Comparison of ENCODE assay signal across 23 cellular contexts in genomic region chr7:70836946-70837345, GRCh38.
DNase-seq lines count a peak whose midpoint lies in the region; ATAC-seq, FAIRE-seq and TF ChIP-seq lines count a peak whose summit lies in the region.
"Had no signal": no experiment of that assay in that cellular context is flagged by ENCODE, and none has a peak within 500 bp of the region (broad histone marks: within the 10 kb centered on the region; RNA-seq: fewer than 3 reads in every experiment).

No MANE protein-coding gene starts in this region.

- DNase-seq in GM23338 (ENCODE audit: low spot score) (no peak), H1 (ENCODE audit: low read depth in 1 of 2, low spot score in 2 of 2) (no peak), neuronal stem cell (ENCODE audit: low spot score) (no peak), OCI-LY7 (ENCODE audit: low spot score) (no peak)
- DNase-seq in stimulated activated naive CD4-positive, alpha-beta T cell treated with Interleukin-2 at 50 U/mL for 16 hours (lab: John Stamatoyannopoulos, UW), result no peak
- DNase-seq: 8988T; ACHN; AML-193; BE2C; C1 segment of cervical spinal cord; Calu3; CD4-positive, alpha-beta memory T cell; COR-L47; DMS53; DMS79 treated with DMSO at 0.1 percent for 48 hours; GF-D8; GOT3; H7 had no signal

- no peaks in the 10 kb centered on the region for H3F3A ChIP-seq in GM23338 (replicated peaks; ENCODE audit: low read depth)

- H2BK15ac ChIP-seq in H1 (ENCODE audit: low read length) (no peak overlapping the region), neuronal stem cell (ENCODE audit: low read length) (no peak overlapping the region)

- H2BK120ac ChIP-seq in H1 (replicated peaks; ENCODE audit: low read depth, low read length), result peak overlapping the region; percentile 85
- no peak overlapping the region for H2BK120ac ChIP-seq in neuronal stem cell (ENCODE audit: low read depth, low read length)

- peaks cover 28% of the 10 kb centered on the region for H3K36me3 Mint-ChIP-seq in GM23338 (ENCODE audit: low read depth)
- H3K36me3 Mint-ChIP-seq: CD4-positive, alpha-beta memory T cell had no signal

- peaks cover 4% of the 10 kb centered on the region for H3K36me3 ChIP-seq in GM23338 (ENCODE audit: insufficient read depth)
- peaks cover 0 to 10% (median 0%) of the 10 kb centered on the region in 4 experiments; a peak in 2 of 8 replicates for H3K36me3 ChIP-seq in H1 (ENCODE audit: control insufficient read depth in 2 of 4, insufficient read depth in 4 of 4, low read length in 3 of 4)
- H3K36me3 ChIP-seq in neuronal stem cell (replicated peaks in 1 of 2; ENCODE audit: control insufficient read depth in 2 of 2, insufficient read depth in 2 of 2, low read length in 2 of 2), result no peaks in the 10 kb centered on the region
- no peaks in the 10 kb centered on the region for H3K36me3 ChIP-seq in OCI-LY7 (ENCODE audit: insufficient read depth, low read length)
- H3K36me3 ChIP-seq: BE2C had no signal

- TF ChIP-seq CTCF in GM23338 (conservative IDR thresholded peaks at IDR 0.05; ENCODE audit: low read depth in 2 of 2) (no peak), H1 (IDR thresholded peaks at IDR 0.05; ENCODE audit: control extremely low read depth in 1 of 3, insufficient read depth in 1 of 3, low read depth in 1 of 3, low read length in 3 of 3) (no peak), OCI-LY7 (conservative IDR thresholded peaks at IDR 0.05; ENCODE audit: low read length) (no peak)

- H3K27ac ChIP-seq in GM23338 (ENCODE audit: low read depth), result 0 out of 2 replicates have a peak overlapping the region, but pooled peaks have one; percentile 1
- no peak overlapping the region for H3K27ac ChIP-seq in H1 (ENCODE audit: low read depth, low read length)
- H3K27ac ChIP-seq in neuronal stem cell (replicated peaks; ENCODE audit: low read length), result no peak overlapping the region
- H3K27ac ChIP-seq in OCI-LY7 (ENCODE audit: low read depth, low read length, poor library complexity, severe bottlenecking), result no peak overlapping the region
- H3K27ac ChIP-seq: A549 had no signal

- H3K14ac ChIP-seq in H1 (ENCODE audit: insufficient read length) (no peak overlapping the region), neuronal stem cell (ENCODE audit: low read length) (no peak overlapping the region)

- H3K4me2 ChIP-seq in GM23338 (no peak overlapping the region), H1 (ENCODE audit: insufficient read depth in 1 of 2, low read depth in 2 of 2, low read length in 2 of 2) (no peak overlapping the region), neuronal stem cell (ENCODE audit: insufficient read depth, low read length, poor library complexity, severe bottlenecking) (no peak overlapping the region), OCI-LY7 (ENCODE audit: low read length) (no peak overlapping the region)
- H3K4me2 ChIP-seq: A549 had no signal

- H3K4ac ChIP-seq in H1 (replicated peaks; ENCODE audit: insufficient read length, low read depth, low read length) (no peak overlapping the region), neuronal stem cell (ENCODE audit: low read length) (no peak overlapping the region)

- H3K4me3 Mint-ChIP-seq in GM23338, result no peak overlapping the region

- H3K27ac Mint-ChIP-seq in GM23338, result no peak overlapping the region
- H3K27ac Mint-ChIP-seq: CD4-positive, alpha-beta memory T cell had no signal

- H3K9me3 Mint-ChIP-seq in GM23338, result peaks cover 33% of the 10 kb centered on the region

- H3K56ac ChIP-seq in H1 (replicated peaks; ENCODE audit: insufficient read length, low read depth, low read length), result no peak overlapping the region

- TF ChIP-seq RAD21 in H1 (IDR thresholded peaks at IDR 0.05 in 1 of 2, conservative IDR thresholded peaks at IDR 0.05 in 1 of 2; ENCODE audit: low read depth in 2 of 2, low read length in 2 of 2), result no peak

- no peak overlapping the region for H3K4me3 ChIP-seq in GM23338
- H3K4me3 ChIP-seq in H1 (ENCODE audit: extremely low read depth in 1 of 4, insufficient read depth in 2 of 4, low read depth in 3 of 4, low read length in 4 of 4), result no peak overlapping the region
- H3K4me3 ChIP-seq in neuronal stem cell (ENCODE audit: low read length in 2 of 2), result no peak overlapping the region
- no peak overlapping the region for H3K4me3 ChIP-seq in OCI-LY7 (ENCODE audit: low read depth, low read length, poor library complexity, severe bottlenecking)
- H3K4me3 ChIP-seq: A549 had no signal

- no peak overlapping the region for H3K23ac ChIP-seq in H1 (ENCODE audit: insufficient read length)
- no peak overlapping the region for H3K23ac ChIP-seq in neuronal stem cell (ENCODE audit: low read depth, low read length, poor library complexity)

- H2BK5ac ChIP-seq in H1 (ENCODE audit: low read depth, low read length), result peak overlapping the region; percentile 64; the same call in 1 of the 2 replicates
- H2BK5ac ChIP-seq in neuronal stem cell (ENCODE audit: low read length), result no peak overlapping the region

- H4K20me1 ChIP-seq in GM23338 (replicated peaks; ENCODE audit: insufficient read depth) (no peaks in the 10 kb centered on the region), H1 (replicated peaks in 1 of 2; ENCODE audit: control insufficient read depth in 1 of 2, insufficient read depth in 2 of 2, low read length in 2 of 2) (no peaks in the 10 kb centered on the region), OCI-LY7 (ENCODE audit: insufficient read depth, low read length) (no peaks in the 10 kb centered on the region)

- no TSS peak for BruUV-seq in OCI-LY7 (replicated peaks; lab: Mats Ljungman, UMichigan)

- peaks cover 14% of the 10 kb centered on the region for H3K9me2 ChIP-seq in GM23338 (ENCODE audit: insufficient read depth)
- no peaks in the 10 kb centered on the region for H3K9me2 ChIP-seq in OCI-LY7 (ENCODE audit: insufficient read depth, low read length)

- H3K79me2 ChIP-seq in GM23338 (replicated peaks; ENCODE audit: insufficient read depth), result no peaks in the 10 kb centered on the region
- no peaks in the 10 kb centered on the region for H3K79me2 ChIP-seq in H1 (ENCODE audit: control insufficient read depth in 1 of 2, insufficient read depth in 2 of 2, low read length in 2 of 2)
- H3K79me2 ChIP-seq in OCI-LY7 (ENCODE audit: insufficient read depth, low read depth, low read length), result no peaks in the 10 kb centered on the region

- WGBS in H1 (ENCODE audit: extremely low coverage in 1 of 2, insufficient coverage in 1 of 2, insufficient read length in 1 of 2, insufficient replicate concordance in 2 of 2, low coverage in 1 of 2, low lambda C conversion rate in 2 of 2, missing lambda C conversion rate in 1 of 2), 2 experiments, result 88% methylated on average over 6 of the region's 6 CpGs; no CpG with 5 or more reads in 1 of the 2 experiments
- no CpG with 5 or more reads among the region's 6 CpGs for WGBS in neuronal stem cell (ENCODE audit: extremely low coverage in 2 of 2, insufficient read length in 2 of 2, insufficient replicate concordance in 1 of 2), 2 donors

- POLR2A ChIA-PET in H1 (lab: Charles Lee; ENCODE audit: partially characterized antibody), result interaction anchor here (2.2 kb wide), 1 partner anchor 10 kb away, joined by 12 read pairs; no protein-coding TSS in a partner anchor
- POLR2A ChIA-PET in OCI-LY7 (lab: Charles Lee), result no interaction called here

- H2BK20ac ChIP-seq in H1 (ENCODE audit: low read length), result peak overlapping the region; percentile 8; the same call in 1 of the 2 replicates

- intact Hi-C loops in OCI-LY7 (cut with micrococcal nuclease; ENCODE audit: unreplicated experiment), result no loop called here

- no peak overlapping the region for H3K9ac ChIP-seq in H1 (replicated peaks in 1 of 4; ENCODE audit: extremely low read depth in 1 of 4, low read depth in 3 of 4, low read length in 3 of 4)
- H3K9ac ChIP-seq in neuronal stem cell (ENCODE audit: low read depth, low read length, poor library complexity), result no peak overlapping the region

- no peaks in the 10 kb centered on the region for H3K23me2 ChIP-seq in H1 (ENCODE audit: low read depth, low read length)

- ATAC-seq in GM23338 (no peak), HG02610 (IDR thresholded peaks at IDR 0.05; ENCODE audit: unreplicated experiment) (no peak)
- ATAC-seq: A549, HCT116 had no signal

- no peaks in the 10 kb centered on the region for H3K79me1 ChIP-seq in H1 (ENCODE audit: low read depth, low read length)
- H3K79me1 ChIP-seq in neuronal stem cell (ENCODE audit: low read depth, low read length), result no peaks in the 10 kb centered on the region

- H3K18ac ChIP-seq in H1 (ENCODE audit: extremely low read depth, low read length) (peak overlapping the region; percentile 40; the same call in 1 of the 2 replicates), neuronal stem cell (ENCODE audit: low read length) (no peak overlapping the region)

- CTCF ChIA-PET in H1 (lab: Charles Lee; ENCODE audit: partially characterized antibody), result no interaction called here
- CTCF ChIA-PET in OCI-LY7 (lab: Charles Lee; ENCODE audit: unreplicated experiment), result no interaction called here

- H3K4me1 ChIP-seq in GM23338 (ENCODE audit: insufficient read depth), result no peaks in the 10 kb centered on the region; the same call in none of the 2 replicates
- no peaks in the 10 kb centered on the region; a peak in 1 of 7 replicates for H3K4me1 ChIP-seq in H1 (replicated peaks in 1 of 4; ENCODE audit: control insufficient read depth in 3 of 4, insufficient read depth in 4 of 4, low read length in 3 of 4)
- H3K4me1 ChIP-seq in neuronal stem cell (ENCODE audit: control insufficient read depth in 2 of 2, insufficient read depth in 1 of 2, low read depth in 1 of 2, low read length in 2 of 2), result no peaks in the 10 kb centered on the region
- H3K4me1 ChIP-seq in OCI-LY7 (ENCODE audit: insufficient read depth, low read length, poor library complexity, severe bottlenecking), result no peaks in the 10 kb centered on the region
- H3K4me1 ChIP-seq: A549, BE2C had no signal

- TF ChIP-seq POLR2A in H1 (IDR thresholded peaks at IDR 0.05; ENCODE audit: control extremely low read depth in 1 of 2, low read depth in 2 of 2, low read length in 2 of 2), result no peak

- H4K5ac ChIP-seq in H1 (ENCODE audit: insufficient read length, low read depth, low read length), result peak overlapping the region; percentile 22

- H4K91ac ChIP-seq in H1 (replicated peaks; ENCODE audit: insufficient read length, low read length) (peak overlapping the region; percentile 58), neuronal stem cell (ENCODE audit: low read depth, low read length, poor library complexity) (no peak overlapping the region)

- FAIRE-seq in H1 (lab: Jason Lieb, UNC), result no peak
- FAIRE-seq: A549, GM12891, GM18507 had no signal

- peaks cover 2% of the 10 kb centered on the region for H3K27me3 Mint-ChIP-seq in GM23338 (ENCODE audit: insufficient read depth, low read depth, poor library complexity)

- H4K8ac ChIP-seq in H1 (ENCODE audit: extremely low read depth, insufficient read depth, low read length) (no peak overlapping the region), neuronal stem cell (ENCODE audit: low read depth, low read length) (no peak overlapping the region)

- H2AK5ac ChIP-seq in H1 (ENCODE audit: low read depth, low read length) (no peak overlapping the region; the same call in 1 of the 2 replicates), neuronal stem cell (ENCODE audit: low read depth, low read length) (no peak overlapping the region)

- peaks cover 4% of the 10 kb centered on the region; the same call in 1 of the 3 replicates for H3K4me1 Mint-ChIP-seq in GM23338
- H3K4me1 Mint-ChIP-seq: CD4-positive, alpha-beta memory T cell had no signal

- no peak overlapping the region for H2BK12ac ChIP-seq in H1 (ENCODE audit: low read depth, low read length)
- no peak overlapping the region for H2BK12ac ChIP-seq in neuronal stem cell (ENCODE audit: low read length)

- H3K27me3 ChIP-seq in GM23338 (ENCODE audit: insufficient read depth), result no peaks in the 10 kb centered on the region
- no peaks in the 10 kb centered on the region for H3K27me3 ChIP-seq in H1 (replicated peaks in 1 of 4; ENCODE audit: control insufficient read depth in 3 of 4, extremely low read depth in 1 of 4, insufficient read depth in 3 of 4, low read length in 3 of 4)
- H3K27me3 ChIP-seq in neuronal stem cell (ENCODE audit: control insufficient read depth in 3 of 3, insufficient read depth in 3 of 3, low read depth in 1 of 3, low read length in 3 of 3), result no peaks in the 10 kb centered on the region
- H3K27me3 ChIP-seq: BE2C had no signal

- H2AFZ ChIP-seq in GM23338 (0 out of 2 replicates have a peak overlapping the region, but pooled peaks have one; percentile 15), H1 (ENCODE audit: low read length) (no peak overlapping the region), neuronal stem cell (ENCODE audit: low read length) (peak overlapping the region; percentile 43), OCI-LY7 (ENCODE audit: low read length) (no peak overlapping the region)

- TF ChIP-seq EP300 in H1 (IDR thresholded peaks at IDR 0.05; ENCODE audit: borderline replicate concordance in 1 of 2, low read depth in 2 of 2, low read length in 2 of 2), result no peak

- peaks cover 11 to 13% of the 10 kb centered on the region in 2 experiments for H3K9me3 ChIP-seq in H1 (ENCODE audit: insufficient read depth in 2 of 2, low read depth in 1 of 2, low read length in 1 of 2)
- H3K9me3 ChIP-seq in neuronal stem cell (replicated peaks in 1 of 2; ENCODE audit: control insufficient read depth in 2 of 2, insufficient read depth in 1 of 2, low read depth in 1 of 2, low read length in 2 of 2), result peaks cover 3 to 13% of the 10 kb centered on the region in 2 donors
- no peaks in the 10 kb centered on the region for H3K9me3 ChIP-seq in OCI-LY7 (ENCODE audit: low read length)
- H3K9me3 ChIP-seq: BE2C had no signal

Comparison
In these comparisons a context has a peak if more than half of its experiments do, and no peak if none do; other contexts are left out.
1. H2AFZ ChIP-seq: peak in GM23338 (single experiment) and neuronal stem cell (single experiment); none in H1 (single experiment) and OCI-LY7 (single experiment).